27 cellular contexts compared by ENCODE assay signal in the genomic region with DNA sequence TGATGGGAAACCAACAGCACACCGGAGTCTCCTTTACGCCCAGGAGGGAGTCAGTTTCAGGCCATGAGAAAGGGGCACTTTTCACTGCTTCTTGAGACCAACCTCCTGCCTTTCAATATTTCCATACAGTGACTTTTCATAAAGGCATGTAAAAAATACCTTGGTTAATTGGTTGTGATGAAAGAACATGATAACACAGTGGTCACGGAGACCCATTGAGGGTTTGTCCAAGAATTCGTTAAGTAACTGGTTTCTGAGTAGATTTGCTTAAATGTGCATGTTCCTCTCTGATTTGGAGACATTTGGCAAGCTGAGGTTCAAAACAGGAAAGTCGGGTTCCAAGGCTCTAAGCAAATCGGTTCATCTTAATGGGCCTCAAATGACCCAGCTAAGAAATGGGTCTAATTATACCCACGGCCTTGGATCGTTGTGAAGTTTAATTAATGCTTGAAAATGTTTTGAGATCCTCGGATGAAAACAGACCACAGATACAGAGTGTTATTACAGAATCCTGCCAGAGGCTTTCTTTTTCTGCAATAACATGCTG. TPM values are rescaled to one million over a fixed set of nuclear protein-coding genes. Genes with fewer than 3 reads are reported as not detected.
DNase-seq lines count a peak whose midpoint lies in the region; ATAC-seq and TF ChIP-seq lines count a peak whose summit lies in the region.
"Had no signal": no experiment of that assay in that cellular context is flagged by ENCODE, and none has a peak within 500 bp of the region (broad histone marks: within the 10 kb centered on the region; RNA-seq: fewer than 3 reads in every experiment).

No MANE protein-coding gene starts in this region.

- no peak overlapping the region for H3K9ac ChIP-seq in endodermal cell (ENCODE audit: extremely low read depth, low read length, poor library complexity, severe bottlenecking)
- H3K9ac ChIP-seq in neural progenitor cell: no peak overlapping the region
- H3K9ac ChIP-seq: BLaER1, SK-N-SH had no signal

- H3K4me1 Mint-ChIP-seq in endodermal cell (peaks cover 16% of the 10 kb centered on the region), neural progenitor cell (peaks cover 51% of the 10 kb centered on the region)

- TF ChIP-seq CTCF in A673 (conservative IDR thresholded peaks at IDR 0.05; ENCODE audit: low read depth, low read length): no peak
- TF ChIP-seq CTCF in endodermal cell (conservative IDR thresholded peaks at IDR 0.05): no peak
- TF ChIP-seq CTCF in neural progenitor cell (IDR thresholded peaks at IDR 0.05): no peak

- no peak for ATAC-seq in GM21737 (IDR thresholded peaks at IDR 0.05; ENCODE audit: unreplicated experiment)
- ATAC-seq: A549, GM12878 had no signal

- H3K9me3 Mint-ChIP-seq in endodermal cell (peaks cover 16% of the 10 kb centered on the region), neural progenitor cell (peaks cover 10% of the 10 kb centered on the region)

- H3K4me3 ChIP-seq in A673 (ENCODE audit: low read depth, low read length, poor library complexity, severe bottlenecking) (no peak overlapping the region), endodermal cell (ENCODE audit: low read length) (no peak overlapping the region), neural progenitor cell (no peak overlapping the region)
- no peak overlapping the region for H3K4me3 ChIP-seq in effector memory CD4-positive, alpha-beta T cell (ENCODE audit: insufficient read depth, low read depth, low read length, poor library complexity, severe bottlenecking)
- H3K4me3 ChIP-seq: A549, BLaER1, GM12878, PC-9 had no signal

- BruUV-seq in A673 (replicated peaks; lab: Mats Ljungman, UMichigan): no TSS peak

- POLR2A ChIA-PET in A673 (lab: Charles Lee; ENCODE audit: low non-redundant PET): no interaction called here

- WGBS in endodermal cell (ENCODE audit: insufficient coverage in 1 of 2, insufficient read length in 1 of 2), 2 experiments: 88 to 90% methylated on average over 6 to 9 of the region's 9 CpGs

- H3K4me1 ChIP-seq in A673 (ENCODE audit: insufficient read depth, low read length, poor library complexity, severe bottlenecking): peaks cover 43% of the 10 kb centered on the region
- H3K4me1 ChIP-seq in endodermal cell (ENCODE audit: control insufficient read depth, insufficient read depth, low read length): no peaks in the 10 kb centered on the region
- H3K4me1 ChIP-seq in neural progenitor cell: peaks cover 23% of the 10 kb centered on the region
- H3K4me1 ChIP-seq in effector memory CD4-positive, alpha-beta T cell (ENCODE audit: control insufficient read depth, insufficient read depth, low read length, poor library complexity, severe bottlenecking): no peaks in the 10 kb centered on the region
- H3K4me1 ChIP-seq: A549 had no signal

- H3K36me3 ChIP-seq in A673 (ENCODE audit: insufficient read depth, low read length, poor library complexity, severe bottlenecking) (no peaks in the 10 kb centered on the region), endodermal cell (ENCODE audit: control insufficient read depth, insufficient read depth, low read length) (no peaks in the 10 kb centered on the region), neural progenitor cell (no peaks in the 10 kb centered on the region)
- H3K36me3 ChIP-seq in effector memory CD4-positive, alpha-beta T cell (ENCODE audit: control insufficient read depth, insufficient read depth, low read length): no peaks in the 10 kb centered on the region
- H3K36me3 ChIP-seq: BLaER1 had no signal

- H3K27ac ChIP-seq in A673 (ENCODE audit: low read depth, low read length, poor library complexity, severe bottlenecking) (peak overlapping the region; percentile 21), endodermal cell (ENCODE audit: low read depth, low read length) (peak overlapping the region; percentile 24), neural progenitor cell (no peak overlapping the region)
- H3K27ac ChIP-seq in effector memory CD4-positive, alpha-beta T cell (ENCODE audit: insufficient read depth, low read length, poor library complexity, severe bottlenecking): no peak overlapping the region
- H3K27ac ChIP-seq: A549, BLaER1, HL-60, PC-9 had no signal

- H4K20me1 ChIP-seq in neural progenitor cell (ENCODE audit: low read depth): no peaks in the 10 kb centered on the region
- H4K20me1 ChIP-seq: BLaER1 had no signal

- H3K9me3 ChIP-seq in A673 (ENCODE audit: low read depth, low read length, poor library complexity, severe bottlenecking): peaks cover 9% of the 10 kb centered on the region
- peaks cover 5% of the 10 kb centered on the region for H3K9me3 ChIP-seq in endodermal cell (ENCODE audit: control insufficient read depth, low read length)
- no peaks in the 10 kb centered on the region for H3K9me3 ChIP-seq in neural progenitor cell (ENCODE audit: low read depth)
- H3K9me3 ChIP-seq in effector memory CD4-positive, alpha-beta T cell (ENCODE audit: control insufficient read depth, low read length): no peaks in the 10 kb centered on the region
- H3K9me3 ChIP-seq: A549, BLaER1, Caco-2 had no signal

- CTCF ChIA-PET in A673 (lab: Charles Lee): no interaction called here

- no peaks in the 10 kb centered on the region for H3K79me2 ChIP-seq in neural progenitor cell (ENCODE audit: low read depth)

- peak overlapping the region; percentile 53 for H3K4me2 ChIP-seq in neural progenitor cell
- H3K4me2 ChIP-seq: A549, PC-9, SK-N-SH had no signal

- peak overlapping the region; percentile 38 for H2AFZ ChIP-seq in neural progenitor cell (replicated peaks)
- H2AFZ ChIP-seq: PC-9 had no signal

- H3K27ac Mint-ChIP-seq in endodermal cell (no peak overlapping the region), neural progenitor cell (peak overlapping the region; percentile 95)
- H3K27ac Mint-ChIP-seq: CD4-positive, alpha-beta T cell; HFFc6 had no signal

- H3F3A ChIP-seq in neural progenitor cell (ENCODE audit: low read depth): peaks cover 4% of the 10 kb centered on the region

- H3K27me3 ChIP-seq in A673 (replicated peaks; ENCODE audit: insufficient read depth, low read depth, low read length, poor library complexity): no peaks in the 10 kb centered on the region
- H3K27me3 ChIP-seq in endodermal cell (ENCODE audit: control insufficient read depth, insufficient read depth, low read length, poor library complexity, severe bottlenecking): no peaks in the 10 kb centered on the region
- H3K27me3 ChIP-seq in neural progenitor cell: no peaks in the 10 kb centered on the region
- H3K27me3 ChIP-seq in effector memory CD4-positive, alpha-beta T cell (replicated peaks; ENCODE audit: control insufficient read depth, insufficient read depth, low read length, poor library complexity, severe bottlenecking): no peaks in the 10 kb centered on the region
- H3K27me3 ChIP-seq: BLaER1 had no signal

- H3K27me3 Mint-ChIP-seq in endodermal cell (ENCODE audit: insufficient read depth): peaks cover 13% of the 10 kb centered on the region
- peaks cover 6% of the 10 kb centered on the region for H3K27me3 Mint-ChIP-seq in neural progenitor cell (ENCODE audit: insufficient read depth, low read depth)

- intact Hi-C loops in A673 (cut with micrococcal nuclease; ENCODE audit: unreplicated experiment): no loop called here

- H3K36me3 Mint-ChIP-seq in endodermal cell (ENCODE audit: low read depth) (no peaks in the 10 kb centered on the region), neural progenitor cell (peaks cover 5% of the 10 kb centered on the region)

- DNase-seq in A673 (ENCODE audit: low spot score) (no peak), NCI-H526 (lab: John Stamatoyannopoulos, UW) (peak; percentile 17 to 47), endodermal cell (no peak), neural progenitor cell (ENCODE audit: low spot score) (no peak), Ammon's horn (ENCODE audit: low spot score) (no peak)
- no peak for DNase-seq in activated T-cell treated with anti-CD3 and anti-CD28 coated beads, Interleukin-2, amount 50 U/mL, for 1 hour
- DNase-seq in effector memory CD4-positive, alpha-beta T cell: no peak
- DNase-seq: Caco-2; CD4-positive, alpha-beta T cell; DMS 273 treated with DMSO at 0.1 percent for 48 hours; DMS79 treated with DMSO at 0.1 percent for 48 hours; H9; HFFc6; KG1; NCI-H1105; NCI-H2029 treated with DMSO at 0.1 percent for 48 hours; NCI-H446; NCI-H748 treated with DMSO at 0.1 percent for 48 hours; PC-9; RPMI8226; SHP77 treated with DMSO at 0.1 percent for 48 hours; SK-N-SH had no signal

- no peak overlapping the region for H3K4me3 Mint-ChIP-seq in endodermal cell
- H3K4me3 Mint-ChIP-seq in neural progenitor cell: peak overlapping the region; percentile 74
- H3K4me3 Mint-ChIP-seq: CD4-positive, alpha-beta T cell; HFFc6 had no signal

RNA-seq across cellular contexts. Expression of a gene that starts 36.9 kb away (rescaled TPM):
- total RNA-seq in A673 (2021): 2,517 and 2,519 TPM in 2 replicates
- total RNA-seq in endodermal cell: 100 to 1,000 TPM in 1 of 2 donors, 10 to 100 TPM in 1; 65.7 to 214 TPM
- polyA plus RNA-seq in endodermal cell (2013, experiment 1 of 2): 203 TPM
- 171 TPM for polyA plus RNA-seq in endodermal cell (2013, experiment 2 of 2)
- 85.0 and 94.0 TPM in 2 replicates for total RNA-seq in neural progenitor cell (ENCODE audit: low replicate concordance)

Comparison
In these comparisons a context has a peak if more than half of its experiments do, and no peak if none do; other contexts are left out.
1. DNase-seq: peak in NCI-H526 (2 of 2); none in A673 (single experiment), endodermal cell (single experiment), neural progenitor cell (single experiment), Ammon's horn (single experiment), activated T-cell treated with anti-CD3 and anti-CD28 coated beads, Interleukin-2, amount 50 U/mL, for 1 hour (single experiment) and effector memory CD4-positive, alpha-beta T cell (0 of 3).
2. H3K27ac ChIP-seq: peak in A673 (single experiment) and endodermal cell (single experiment); none in neural progenitor cell (single experiment) and effector memory CD4-positive, alpha-beta T cell (single experiment).
3. RNA of a gene that starts 36.9 kb away (total RNA-seq): 2,517 to 2,519 TPM in A673; 65.7 to 214 TPM in endodermal cell and 85.0 to 94.0 TPM in neural progenitor cell; every median in the first group is over 10 times any median in the second.